9 cellular contexts compared by ENCODE assay signal in genomic region chr1:223143760-223144248, GRCh38. TPM values are rescaled to one million over a fixed set of nuclear protein-coding genes. Genes with fewer than 3 reads are reported as not detected.
DNase-seq lines count a peak whose midpoint lies in the region; ATAC-seq, FAIRE-seq and TF ChIP-seq lines count a peak whose summit lies in the region.
"Had no signal": no experiment of that assay in that cellular context is flagged by ENCODE, and none has a peak within 500 bp of the region (broad histone marks: within the 10 kb centered on the region; RNA-seq: fewer than 3 reads in every experiment).

No MANE protein-coding gene starts in this region.

- H3K27ac ChIP-seq in esophagus (ENCODE audit: low read depth in 2 of 2, low read length in 1 of 2) (peak overlapping the region; percentile 79 to 93), sigmoid colon (peak overlapping the region in 3 of 4 donors; percentile 69 to 73 (median 70))

- H3K36me3 ChIP-seq in esophagus (ENCODE audit: control insufficient read depth in 2 of 2, insufficient read depth in 2 of 2, low read length in 1 of 2) (no peaks in the 10 kb centered on the region), sigmoid colon (no peaks in the 10 kb centered on the region)

- in situ Hi-C loops in KBM-7 (cut with MboI; ENCODE audit: low pct_unique_long_range_greater_than_20kb, low sequenced_read_pairs) = no loop called here

- TF ChIP-seq POLR2A in sigmoid colon (IDR thresholded peaks at IDR 0.05) = no peak

- H3K4me1 ChIP-seq in esophagus (ENCODE audit: control insufficient read depth in 2 of 2, insufficient read depth in 2 of 2, low read length in 1 of 2) (peaks cover 3 to 24% of the 10 kb centered on the region in 2 donors), sigmoid colon (peaks cover 0 to 25% (median 16%) of the 10 kb centered on the region in 4 donors)

- 28 to 38% methylated on average over 9 of the region's 9 CpGs for WGBS in esophagus, 2 donors
- WGBS in sigmoid colon, 2 donors = 18 to 32% methylated on average over 9 of the region's 9 CpGs

- no peaks in the 10 kb centered on the region for H3K27me3 ChIP-seq in esophagus (ENCODE audit: control insufficient read depth in 1 of 2, insufficient read depth in 2 of 2, low read length in 2 of 2)
- H3K27me3 ChIP-seq in sigmoid colon = no peaks in the 10 kb centered on the region

- peak; percentile 34 for ATAC-seq in GM19397 (IDR thresholded peaks at IDR 0.05; ENCODE audit: unreplicated experiment)
- peak; percentile 27 to 29 for ATAC-seq in activated CD4-positive, CD25-positive, alpha-beta regulatory T cell treated with anti-CD3 and anti-CD28 coated beads, Interleukin-2, amount 50 U/mL, for 24 hours
- ATAC-seq in GM18873 (IDR thresholded peaks at IDR 0.05; ENCODE audit: low FRiP score, unreplicated experiment) = no peak

- intact Hi-C loops in sigmoid colon (cut with DNase I) = loop anchor here (5.0 kb wide), 1 partner anchor 218 kb away; the partner anchor contains the start of gene SUSD4

- no peak for TF ChIP-seq EP300 in sigmoid colon (IDR thresholded peaks at IDR 0.05)

- FAIRE-seq in GM19239 (lab: Jason Lieb, UNC) = no peak

- peaks cover 0 to 2% of the 10 kb centered on the region in 2 donors for H3K9me3 ChIP-seq in esophagus (ENCODE audit: control insufficient read depth in 2 of 2, insufficient read depth in 1 of 2, low read depth in 1 of 2, low read length in 1 of 2)
- peaks cover 0 to 4% (median 0%) of the 10 kb centered on the region in 4 donors for H3K9me3 ChIP-seq in sigmoid colon

- DNase-seq in KBM-7 (peak; percentile 34), sigmoid colon (peak; percentile 71), GM19239 (ENCODE audit: insufficient read length, low spot score) (no peak), AG08396 (ENCODE audit: low spot score) (no peak)
- DNase-seq: IMR-90 had no signal

- H3K4me3 ChIP-seq in esophagus (ENCODE audit: low read depth in 1 of 2, low read length in 2 of 2) (no peak overlapping the region), sigmoid colon (peak overlapping the region in 2 of 4 donors; percentile 63 to 73)

- TF ChIP-seq CTCF in sigmoid colon (IDR thresholded peaks at IDR 0.05) = no peak

RNA-seq across cellular contexts. Expression of gene TLR5, which starts 0.8 kb away (rescaled TPM):
- 1 to 10 TPM; 3.5 to 4.7 TPM for polyA plus RNA-seq in esophagus
- 10 to 100 TPM in 1 of 4 donors, 1 to 10 TPM in 3; 3.6 to 10.2 (median 4.3) TPM for total RNA-seq in sigmoid colon
- polyA plus RNA-seq in sigmoid colon = 1 to 10 TPM in 1 of 3 donors, under 1 TPM in 2; 0.23 to 1.9 (median 0.60) TPM

Comparison
In these comparisons a context has a peak if more than half of its experiments do, and no peak if none do; other contexts are left out.
1. DNase-seq: peak in KBM-7 (single experiment) and sigmoid colon (single experiment); none in GM19239 (single experiment) and AG08396 (single experiment).